Comparison of ENCODE assay signal across 18 cellular contexts in the genomic region with DNA sequence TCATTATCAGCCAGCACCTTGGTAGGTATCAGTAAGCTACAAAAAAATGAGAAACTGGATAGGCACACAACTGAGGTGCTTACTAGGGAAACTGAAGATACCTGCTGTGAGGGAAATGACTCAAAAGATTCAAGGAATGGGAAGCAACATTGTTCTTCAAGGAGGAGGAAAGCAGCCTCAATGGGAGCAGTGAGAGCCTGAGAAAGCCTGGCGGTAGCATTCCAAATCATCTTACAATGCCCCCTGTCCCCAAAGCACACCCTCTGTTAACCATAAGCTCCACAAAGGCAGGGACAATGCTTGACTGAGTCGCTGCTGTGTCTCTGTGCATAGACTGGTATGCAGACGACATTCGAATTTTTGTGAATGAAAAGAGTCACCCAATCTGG. TPM values are rescaled to one million over a fixed set of nuclear protein-coding genes. Genes with fewer than 3 reads are reported as not detected.
A peak's percentile ranks its signal among the peaks of the same experiment; 100 is the strongest.
DNase-seq lines count a peak whose midpoint lies in the region; ATAC-seq and TF ChIP-seq lines count a peak whose summit lies in the region.
"Had no signal": no experiment of that assay in that cellular context is flagged by ENCODE, and none has a peak within 500 bp of the region (broad histone marks: within the 10 kb centered on the region; RNA-seq: fewer than 3 reads in every experiment).

No MANE protein-coding gene starts in this region.

- H3K36me3 Mint-ChIP-seq in activated naive CD8-positive, alpha-beta T cell treated with anti-CD3 and anti-CD28 coated beads, Interleukin-2, amount 50 U/mL, for 24 hours (ENCODE audit: low read depth): no peaks in the 10 kb centered on the region
- H3K36me3 Mint-ChIP-seq: CD8-positive, alpha-beta T cell had no signal

- H3K56ac ChIP-seq in mesendoderm (ENCODE audit: low read length): peak overlapping the region; percentile 76

- H3K4me2 ChIP-seq in DND-41 (ENCODE audit: insufficient read depth, low read length) (no peak overlapping the region), Karpas-422 (ENCODE audit: low read depth, low read length, poor library complexity, severe bottlenecking) (no peak overlapping the region), mesendoderm (ENCODE audit: low read length) (no peak overlapping the region)
- H3K4me2 ChIP-seq: BLaER1, PC-9 had no signal

- no peak overlapping the region for H2BK120ac ChIP-seq in mesendoderm (ENCODE audit: low read depth, low read length)

- no peaks in the 10 kb centered on the region for H3K9me3 Mint-ChIP-seq in activated naive CD8-positive, alpha-beta T cell treated with anti-CD3 and anti-CD28 coated beads, Interleukin-2, amount 50 U/mL, for 24 hours
- H3K9me3 Mint-ChIP-seq: CD8-positive, alpha-beta T cell had no signal

- H3K9me3 ChIP-seq in DND-41 (ENCODE audit: insufficient read depth, low read length, severe bottlenecking): no peaks in the 10 kb centered on the region
- no peaks in the 10 kb centered on the region for H3K9me3 ChIP-seq in Karpas-422 (ENCODE audit: low read length)
- H3K9me3 ChIP-seq in right atrium auricular region: no peaks in the 10 kb centered on the region
- H3K9me3 ChIP-seq: BLaER1, SJSA1 had no signal

- peaks cover 53% of the 10 kb centered on the region for H3K27me3 Mint-ChIP-seq in activated naive CD8-positive, alpha-beta T cell treated with anti-CD3 and anti-CD28 coated beads, Interleukin-2, amount 50 U/mL, for 24 hours

- H3K4ac ChIP-seq in mesendoderm (ENCODE audit: low read depth, low read length): no peak overlapping the region

- peak overlapping the region; percentile 36 for H2BK5ac ChIP-seq in mesendoderm (ENCODE audit: low read length)

- H3K27ac ChIP-seq in DND-41 (ENCODE audit: low read length): peak overlapping the region; percentile 83
- H3K27ac ChIP-seq in Karpas-422 (ENCODE audit: low read length): no peak overlapping the region
- peak overlapping the region; percentile 91 for H3K27ac ChIP-seq in mesendoderm (ENCODE audit: low read depth, low read length)
- H3K27ac ChIP-seq in right atrium auricular region: no peak overlapping the region
- H3K27ac ChIP-seq: BLaER1, PC-9, SJSA1 had no signal

- H3K4me1 Mint-ChIP-seq in activated naive CD8-positive, alpha-beta T cell treated with anti-CD3 and anti-CD28 coated beads, Interleukin-2, amount 50 U/mL, for 24 hours: peaks cover 7% of the 10 kb centered on the region

- no peaks in the 10 kb centered on the region for H3K79me1 ChIP-seq in mesendoderm (ENCODE audit: low read length)

- H3K36me3 ChIP-seq in DND-41 (ENCODE audit: insufficient read depth, low read length) (no peaks in the 10 kb centered on the region), Karpas-422 (ENCODE audit: insufficient read depth, low read length) (no peaks in the 10 kb centered on the region), mesendoderm (ENCODE audit: control insufficient read depth, insufficient read depth, low read length) (no peaks in the 10 kb centered on the region), right atrium auricular region (no peaks in the 10 kb centered on the region)
- H3K36me3 ChIP-seq: BLaER1, SJSA1 had no signal

- H3K18ac ChIP-seq in mesendoderm (ENCODE audit: low read length): peak overlapping the region; percentile 87

- H3K27me3 ChIP-seq in DND-41 (ENCODE audit: insufficient read depth, low read length, poor library complexity) (no peaks in the 10 kb centered on the region), Karpas-422 (ENCODE audit: low read length) (no peaks in the 10 kb centered on the region), mesendoderm (ENCODE audit: insufficient read depth, low read length, poor library complexity) (no peaks in the 10 kb centered on the region), right atrium auricular region (no peaks in the 10 kb centered on the region)
- H3K27me3 ChIP-seq: BLaER1 had no signal

- no peak overlapping the region for H2AFZ ChIP-seq in DND-41 (ENCODE audit: low read depth, low read length)
- H2AFZ ChIP-seq in Karpas-422 (ENCODE audit: low read length): no peak overlapping the region
- H2AFZ ChIP-seq: PC-9 had no signal

- no peak overlapping the region for H3K27ac Mint-ChIP-seq in activated naive CD8-positive, alpha-beta T cell treated with anti-CD3 and anti-CD28 coated beads, Interleukin-2, amount 50 U/mL, for 24 hours
- H3K27ac Mint-ChIP-seq: CD8-positive, alpha-beta T cell had no signal

- no peak for TF ChIP-seq CTCF in DND-41 (IDR thresholded peaks at IDR 0.05; ENCODE audit: borderline replicate concordance, extremely low read depth, low read length, poor library complexity, severe bottlenecking)
- no peak for TF ChIP-seq CTCF in right atrium auricular region (IDR thresholded peaks at IDR 0.05)

- no peaks in the 10 kb centered on the region for H4K20me1 ChIP-seq in DND-41 (ENCODE audit: insufficient read depth, low read length)
- no peaks in the 10 kb centered on the region for H4K20me1 ChIP-seq in Karpas-422 (ENCODE audit: insufficient read depth, low read depth, low read length)
- H4K20me1 ChIP-seq: BLaER1 had no signal

- H4K5ac ChIP-seq in mesendoderm (ENCODE audit: low read length): no peak overlapping the region

- ATAC-seq in DND-41 (ENCODE audit: insufficient read depth, low read depth) (no peak), GM21526 (IDR thresholded peaks at IDR 0.05; ENCODE audit: low FRiP score, unreplicated experiment) (no peak)
- no peak for ATAC-seq in activated naive CD8-positive, alpha-beta T cell treated with anti-CD3 and anti-CD28 coated beads, Interleukin-2, amount 50 U/mL, for 24 hours
- ATAC-seq: CD8-positive, alpha-beta T cell; K562 had no signal

- no peak overlapping the region for H3K23ac ChIP-seq in mesendoderm (ENCODE audit: low read length)

- H3K4me3 ChIP-seq in DND-41 (ENCODE audit: low read depth in 1 of 2, low read length in 2 of 2) (no peak overlapping the region), Karpas-422 (ENCODE audit: low read length) (no peak overlapping the region), mesendoderm (ENCODE audit: low read length) (no peak overlapping the region), right atrium auricular region (no peak overlapping the region)
- H3K4me3 ChIP-seq: BLaER1, K562, PC-9, SJSA1 had no signal

- no CpG with 5 or more reads among the region's 4 CpGs for WGBS in mesendoderm (ENCODE audit: extremely low coverage, insufficient coverage, low lambda C conversion rate)

- H3K79me2 ChIP-seq in DND-41 (ENCODE audit: insufficient read depth, low read length) (no peaks in the 10 kb centered on the region), Karpas-422 (ENCODE audit: low read length) (no peaks in the 10 kb centered on the region), mesendoderm (ENCODE audit: control insufficient read depth, insufficient read depth, low read length) (no peaks in the 10 kb centered on the region)

- H3K4me1 ChIP-seq in DND-41 (ENCODE audit: insufficient read depth, low read length) (peaks cover 34% of the 10 kb centered on the region), Karpas-422 (ENCODE audit: low read length) (no peaks in the 10 kb centered on the region), mesendoderm (ENCODE audit: control insufficient read depth, low read depth, low read length) (peaks cover 8% of the 10 kb centered on the region), right atrium auricular region (no peaks in the 10 kb centered on the region)
- H3K4me1 ChIP-seq: SJSA1 had no signal

- no peak overlapping the region for H2AK5ac ChIP-seq in mesendoderm (ENCODE audit: low read length)

- H3K9ac ChIP-seq in DND-41 (ENCODE audit: low read depth, low read length): no peak overlapping the region
- no peak overlapping the region for H3K9ac ChIP-seq in Karpas-422 (ENCODE audit: low read length)
- H3K9ac ChIP-seq in mesendoderm (ENCODE audit: low read length): no peak overlapping the region
- H3K9ac ChIP-seq: BLaER1 had no signal

- H4K8ac ChIP-seq in mesendoderm (ENCODE audit: low read depth, low read length): no peak overlapping the region

- DNase-seq in DND-41: no peak
- DNase-seq in Karpas-422: peak; percentile 17
- DNase-seq in iPS DF 4.7 (ENCODE audit: extremely low read depth, low spot score): peak; percentile 82
- DNase-seq in mesendoderm: peak; percentile 91
- DNase-seq in activated naive CD8-positive, alpha-beta T cell treated with anti-CD3 and anti-CD28 coated beads, Interleukin-2, amount 50 U/mL, for 24 hours: no peak
- no peak for DNase-seq in right atrium auricular region (ENCODE audit: low spot score)
- DNase-seq in stimulated activated CD4-positive, alpha-beta T cell treated with anti-CD3 and anti-CD28 coated beads, Interleukin-1b, Interleukin-23, amount 100 ng/mL, for 48 hours: no peak
- DNase-seq: CD8-positive, alpha-beta T cell; NCI-H1436 treated with DMSO at 0.1 percent for 48 hours; NCI-H2029 treated with DMSO at 0.1 percent for 48 hours; NCI-H510A treated with DMSO at 0.1 percent for 48 hours; PC-9 had no signal

- no peak overlapping the region for H2BK15ac ChIP-seq in mesendoderm (replicated peaks; ENCODE audit: low read depth)

- no peaks in the 10 kb centered on the region for H3K9me2 ChIP-seq in Karpas-422 (replicated peaks; ENCODE audit: insufficient read depth, low read length)

- H3K4me3 Mint-ChIP-seq in activated naive CD8-positive, alpha-beta T cell treated with anti-CD3 and anti-CD28 coated beads, Interleukin-2, amount 50 U/mL, for 24 hours: no peak overlapping the region
- H3K4me3 Mint-ChIP-seq: CD8-positive, alpha-beta T cell had no signal

RNA-seq across cellular contexts. Expression of gene PKHD1, which starts 10.6 kb away (rescaled TPM):
- total RNA-seq in Karpas-422 (2014; rRNA removed; shearing (Covaris generic); ENCODE audit: low replicate concordance): 0.07 and 0.11 TPM in 2 replicates
- 0.04 TPM for polyA plus RNA-seq in mesendoderm (2013, experiment 1 of 2)
- polyA plus RNA-seq in mesendoderm (2013, experiment 2 of 2): 0.03 TPM
- total RNA-seq in right atrium auricular region: not detected
- total RNA-seq: A172; CD8-positive, alpha-beta T cell; HT1080; PC-9 had no signal

Comparison
In these comparisons a context has a peak if more than half of its experiments do, and no peak if none do; other contexts are left out.
1. DNase-seq: peak in Karpas-422 (single experiment), iPS DF 4.7 (single experiment) and mesendoderm (single experiment); none in DND-41 (single experiment), activated naive CD8-positive, alpha-beta T cell treated with anti-CD3 and anti-CD28 coated beads, Interleukin-2, amount 50 U/mL, for 24 hours (single experiment), right atrium auricular region (single experiment) and stimulated activated CD4-positive, alpha-beta T cell treated with anti-CD3 and anti-CD28 coated beads, Interleukin-1b, Interleukin-23, amount 100 ng/mL, for 48 hours (single experiment).
2. H3K27ac ChIP-seq: peak in DND-41 (single experiment) and mesendoderm (single experiment); none in Karpas-422 (single experiment) and right atrium auricular region (0 of 2).